14 cellular contexts compared by ENCODE assay signal in the genomic region with DNA sequence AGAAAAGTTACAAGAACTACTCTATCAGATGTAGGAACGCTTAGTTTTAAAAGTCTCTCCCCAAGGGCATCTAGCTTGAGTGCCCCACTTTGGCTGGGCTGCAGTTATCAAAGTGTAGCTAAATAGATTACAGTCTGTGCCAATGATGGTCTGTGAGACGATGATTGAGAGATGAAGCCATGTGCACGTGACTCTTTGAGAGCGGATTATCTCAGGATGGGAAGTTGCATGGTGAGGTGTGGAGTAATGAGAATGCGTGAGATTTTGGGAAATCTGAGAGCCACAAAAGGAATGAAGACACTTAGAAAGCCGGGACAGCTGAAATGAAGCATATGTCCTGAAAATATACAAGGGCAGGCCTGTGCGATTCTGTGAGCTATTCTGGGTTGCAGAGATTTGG.
DNase-seq lines count a peak whose midpoint lies in the region; ATAC-seq, FAIRE-seq and TF ChIP-seq lines count a peak whose summit lies in the region.
"Had no signal": no experiment of that assay in that cellular context is flagged by ENCODE, and none has a peak within 500 bp of the region (broad histone marks: within the 10 kb centered on the region; RNA-seq: fewer than 3 reads in every experiment).

No MANE protein-coding gene starts in this region.

- 92% methylated on average over 7 of the region's 7 CpGs for WGBS in A549 (ENCODE audit: missing lambda C conversion rate)

- DNase-seq in A549 (ENCODE audit: low read depth in 1 of 2, low spot score in 1 of 2) (no peak), A673 (ENCODE audit: low spot score) (peak; percentile 79), NCI-H69 (lab: John Stamatoyannopoulos, UW) (peak; percentile 46), progenitor cell of endocrine pancreas (ENCODE audit: low spot score, unreplicated experiment) (no peak)
- DNase-seq: AML-193; Calu3; CD4-positive, CD25-positive, alpha-beta regulatory T cell; DMS 273 treated with DMSO at 0.1 percent for 48 hours; GM23248; KG1 had no signal

- POLR2A ChIA-PET in A549 (lab: Yijun Ruan, JAX) (no interaction called here), A673 (lab: Charles Lee; ENCODE audit: low non-redundant PET) (interaction anchor here (0.6 kb wide), 2 partner anchors 10 to 25 kb away, joined by 6 to 12 read pairs; no protein-coding TSS in a partner anchor)

- no TSS peak for BruUV-seq in A673 (replicated peaks; lab: Mats Ljungman, UMichigan)

- TF ChIP-seq POLR2A in A549 (IDR thresholded peaks at IDR 0.05; ENCODE audit: low read length): no peak

- H3K36me3 ChIP-seq in A673 (ENCODE audit: insufficient read depth, low read length, poor library complexity, severe bottlenecking): peaks cover 11% of the 10 kb centered on the region
- H3K36me3 ChIP-seq: BLaER1 treated with 17β-estradiol and CSF1 and Interleukin-3, amounts not matched to agents 10 nM and 100 nM had no signal

- peaks cover 48% of the 10 kb centered on the region for H3K4me1 ChIP-seq in A549
- peaks cover 66% of the 10 kb centered on the region for H3K4me1 ChIP-seq in A673 (ENCODE audit: insufficient read depth, low read length, poor library complexity, severe bottlenecking)
- H3K4me1 ChIP-seq: BLaER1 treated with 17β-estradiol and CSF1 and Interleukin-3, amounts not matched to agents 10 nM and 100 nM had no signal

- H3K9me3 ChIP-seq in A549 (no peaks in the 10 kb centered on the region), A673 (ENCODE audit: low read depth, low read length, poor library complexity, severe bottlenecking) (no peaks in the 10 kb centered on the region)
- H3K9me3 ChIP-seq: BLaER1 treated with 17β-estradiol and CSF1 and Interleukin-3, amounts not matched to agents 10 nM and 100 nM had no signal

- ATAC-seq in A549 (no peak), HG02763 (IDR thresholded peaks at IDR 0.05; ENCODE audit: unreplicated experiment) (no peak), GM21381 (IDR thresholded peaks at IDR 0.05; ENCODE audit: unreplicated experiment) (no peak)

- H3K4me2 ChIP-seq in A549: no peak overlapping the region
- H3K4me2 ChIP-seq: BLaER1 treated with 17β-estradiol and CSF1 and Interleukin-3, amounts not matched to agents 10 nM and 100 nM had no signal

- no peak for TF ChIP-seq CTCF in A549 (IDR thresholded peaks at IDR 0.05)
- TF ChIP-seq CTCF in A673 (conservative IDR thresholded peaks at IDR 0.05; ENCODE audit: low read depth, low read length): no peak
- no peak for TF ChIP-seq CTCF in progenitor cell of endocrine pancreas (IDR thresholded peaks at IDR 0.05; ENCODE audit: unreplicated experiment)

- no peak for TF ChIP-seq RAD21 in A549 (conservative IDR thresholded peaks at IDR 0.05 in 1 of 2, IDR thresholded peaks at IDR 0.05 in 1 of 2)

- H3K4me1 Mint-ChIP-seq in progenitor cell of endocrine pancreas (ENCODE audit: low read depth): peaks cover 25% of the 10 kb centered on the region
- H3K4me1 Mint-ChIP-seq: CD4-positive, CD25-positive, alpha-beta regulatory T cell had no signal

- H3K27ac Mint-ChIP-seq in progenitor cell of endocrine pancreas: peak overlapping the region; percentile 53
- H3K27ac Mint-ChIP-seq: CD4-positive, CD25-positive, alpha-beta regulatory T cell had no signal

- H3K27me3 Mint-ChIP-seq in progenitor cell of endocrine pancreas: no peaks in the 10 kb centered on the region

- no peak for TF ChIP-seq EP300 in A549 (IDR thresholded peaks at IDR 0.05)

- no peak for FAIRE-seq in A549 (lab: Jason Lieb, UNC)
- FAIRE-seq: H54 had no signal

- no peaks in the 10 kb centered on the region for H3K9me3 Mint-ChIP-seq in progenitor cell of endocrine pancreas (ENCODE audit: low read depth)
- H3K9me3 Mint-ChIP-seq: CD4-positive, CD25-positive, alpha-beta regulatory T cell had no signal

- intact Hi-C loops in A673 (cut with micrococcal nuclease; ENCODE audit: unreplicated experiment): no loop called here

- H3K27ac ChIP-seq in A549 (peak overlapping the region; percentile 46 to 70), A673 (ENCODE audit: low read depth, low read length, poor library complexity, severe bottlenecking) (peak overlapping the region; percentile 31)
- H3K27ac ChIP-seq: BLaER1 treated with 17β-estradiol and CSF1 and Interleukin-3, amounts not matched to agents 10 nM and 100 nM; GM23248 had no signal

- H3K4me3 ChIP-seq in A549: no peak overlapping the region
- no peak overlapping the region for H3K4me3 ChIP-seq in A673 (ENCODE audit: low read depth, low read length, poor library complexity, severe bottlenecking)
- H3K4me3 ChIP-seq: BLaER1 treated with 17β-estradiol and CSF1 and Interleukin-3, amounts not matched to agents 10 nM and 100 nM; GM23248 had no signal

- no peaks in the 10 kb centered on the region for H3K27me3 ChIP-seq in A673 (replicated peaks; ENCODE audit: insufficient read depth, low read depth, low read length, poor library complexity)
- H3K27me3 ChIP-seq: BLaER1 treated with 17β-estradiol and CSF1 and Interleukin-3, amounts not matched to agents 10 nM and 100 nM had no signal

- no peak overlapping the region for H3K4me3 Mint-ChIP-seq in progenitor cell of endocrine pancreas (ENCODE audit: low read depth)
- H3K4me3 Mint-ChIP-seq: CD4-positive, CD25-positive, alpha-beta regulatory T cell had no signal

- no peaks in the 10 kb centered on the region for H3K36me3 Mint-ChIP-seq in progenitor cell of endocrine pancreas (ENCODE audit: insufficient read depth)
- H3K36me3 Mint-ChIP-seq: CD4-positive, CD25-positive, alpha-beta regulatory T cell had no signal

- CTCF ChIA-PET in A549 (lab: Yijun Ruan, JAX) (interaction anchor here (0.6 kb wide), 1 partner anchor 538 kb away, joined by 3 read pairs; no protein-coding TSS in a partner anchor), A673 (lab: Charles Lee) (no interaction called here)

TF ChIP-seq in A549, 52 proteins besides CTCF, POLR2A, EP300 and RAD21:
- TF ChIP-seq SREBF2 (IDR thresholded peaks at IDR 0.05) (no peak), BCL3 (IDR thresholded peaks at IDR 0.05) (no peak), CHD4 (IDR thresholded peaks at IDR 0.05; ENCODE audit: borderline replicate concordance) (no peak), KDM5A (IDR thresholded peaks at IDR 0.05) (no peak), PHF8 (IDR thresholded peaks at IDR 0.05; ENCODE audit: borderline replicate concordance, low read depth) (no peak), HOXB13 (CRISPR knock-in tag; IDR thresholded peaks at IDR 0.05; ENCODE audit: low read depth) (no peak), ZNF302 (CRISPR knock-in tag; IDR thresholded peaks at IDR 0.05) (no peak), CBX8 (IDR thresholded peaks at IDR 0.05) (no peak), JUN (IDR thresholded peaks at IDR 0.05) (no peak), CBX2 (IDR thresholded peaks at IDR 0.05; ENCODE audit: borderline replicate concordance, low read depth) (no peak)

Comparison
In these comparisons a context has a peak if more than half of its experiments do, and no peak if none do; other contexts are left out.
1. DNase-seq: peak in A673 (single experiment) and NCI-H69 (single experiment); none in A549 (0 of 2) and progenitor cell of endocrine pancreas (single experiment).